ENCODE assay signal across 28 cellular contexts in genomic region chr10:98636921-98637329, GRCh38.
DNase-seq lines count a peak whose midpoint lies in the region; ATAC-seq, FAIRE-seq and TF ChIP-seq lines count a peak whose summit lies in the region.
"Had no signal": no experiment of that assay in that cellular context is flagged by ENCODE, and none has a peak within 500 bp of the region (broad histone marks: within the 10 kb centered on the region; RNA-seq: fewer than 3 reads in every experiment).

No MANE protein-coding gene starts in this region.

- H3K27me3 ChIP-seq in bronchial epithelial cell (ENCODE audit: control insufficient read depth, insufficient read depth, low read length), result no peaks in the 10 kb centered on the region
- H3K27me3 ChIP-seq in small intestine (ENCODE audit: control insufficient read depth in 2 of 2, insufficient read depth in 2 of 2, low read length in 2 of 2), result no peaks in the 10 kb centered on the region
- H3K27me3 ChIP-seq: Peyer's patch, sigmoid colon, transverse colon had no signal

- DNase-seq in HT1080 (ENCODE audit: low read depth) (peak; percentile 52), bronchial epithelial cell (ENCODE audit: low read depth) (peak; percentile 74), pons (ENCODE audit: low spot score) (peak; percentile 3), AG08396 (ENCODE audit: low spot score) (no peak), small intestine (no peak)
- DNase-seq: activated CD4-positive, alpha-beta T cell treated with anti-CD3 and anti-CD28 coated beads for 1 hour; activated CD8-positive, alpha-beta T cell treated with anti-CD3 and anti-CD28 coated beads, Interleukin-2, amount 10 ng/mL, durations not matched to agents 7 days and 5 days; amygdala; DMS79 treated with DMSO at 0.1 percent for 48 hours; GF-D8; H7; kidney glomerular epithelial cell; lower lobe of right lung; naive thymus-derived CD8-positive, alpha-beta T cell; NCI-H1048; NCI-H1694; NCI-H748 treated with DMSO at 0.1 percent for 48 hours; nucleus accumbens; Peyer's patch; SIG-M5; sigmoid colon; stimulated activated CD4-positive, alpha-beta T cell treated with anti-CD3 and anti-CD28 coated beads, Interleukin-4, amount 100 ng/mL, for 4 hours; transverse colon had no signal

- ATAC-seq in GM18502 (IDR thresholded peaks at IDR 0.05; ENCODE audit: poor library complexity, unreplicated experiment) (peak; percentile 52), HG02981 (IDR thresholded peaks at IDR 0.05; ENCODE audit: unreplicated experiment) (no peak)
- ATAC-seq: activated CD8-positive, alpha-beta T cell treated with anti-CD3 and anti-CD28 coated beads, Interleukin-2, amount 10 ng/mL, durations not matched to agents 7 days and 5 days; activated naive CD4-positive, alpha-beta T cell treated with anti-CD3 and anti-CD28 coated beads, Interleukin-2, amount 50 U/mL, for 72 hours; lower lobe of right lung; naive thymus-derived CD8-positive, alpha-beta T cell had no signal

- TF ChIP-seq CTCF in bronchial epithelial cell (IDR thresholded peaks at IDR 0.05; ENCODE audit: insufficient read depth, low read length, severe bottlenecking), result no peak

- no peaks in the 10 kb centered on the region for H3K36me3 ChIP-seq in bronchial epithelial cell (ENCODE audit: control insufficient read depth, insufficient read depth, low read length)
- no peaks in the 10 kb centered on the region for H3K36me3 ChIP-seq in small intestine (ENCODE audit: control insufficient read depth in 2 of 2, insufficient read depth in 2 of 2, low read length in 2 of 2)
- H3K36me3 ChIP-seq: lower lobe of right lung, Peyer's patch, prostate gland, sigmoid colon, transverse colon had no signal

- no peak overlapping the region for H3K27ac ChIP-seq in small intestine (ENCODE audit: low read depth in 1 of 2, low read length in 1 of 2)
- H3K27ac ChIP-seq: lower lobe of right lung, Peyer's patch, prostate gland, sigmoid colon, transverse colon had no signal

- H3K4me3 ChIP-seq in bronchial epithelial cell (ENCODE audit: low read depth, low read length), result no peak overlapping the region
- no peak overlapping the region for H3K4me3 ChIP-seq in small intestine (ENCODE audit: low read depth in 1 of 2, low read length in 2 of 2)
- H3K4me3 ChIP-seq: lower lobe of right lung, Peyer's patch, prostate gland, sigmoid colon, transverse colon had no signal

- no peak for FAIRE-seq in bronchial epithelial cell (lab: Jason Lieb, UNC)
- FAIRE-seq in small intestine (lab: Jason Lieb, UNC), result no peak
- FAIRE-seq: GM19239 had no signal

- H3K4me1 ChIP-seq in small intestine (ENCODE audit: control insufficient read depth in 2 of 2, insufficient read depth in 1 of 2, low read depth in 1 of 2, low read length in 1 of 2), result no peaks in the 10 kb centered on the region
- H3K4me1 ChIP-seq: lower lobe of right lung, Peyer's patch, prostate gland, sigmoid colon, transverse colon had no signal

- H3K9me3 ChIP-seq in small intestine (ENCODE audit: control insufficient read depth, low read depth), result no peaks in the 10 kb centered on the region
- H3K9me3 ChIP-seq: lower lobe of right lung, Peyer's patch, prostate gland, sigmoid colon, transverse colon had no signal

Comparison
In these comparisons a context has a peak if more than half of its experiments do, and no peak if none do; other contexts are left out.
1. DNase-seq: peak in HT1080 (single experiment), bronchial epithelial cell (single experiment) and pons (single experiment); none in AG08396 (single experiment) and small intestine (single experiment).